1 cellular context compared by ENCODE assay signal in the genomic region with DNA sequence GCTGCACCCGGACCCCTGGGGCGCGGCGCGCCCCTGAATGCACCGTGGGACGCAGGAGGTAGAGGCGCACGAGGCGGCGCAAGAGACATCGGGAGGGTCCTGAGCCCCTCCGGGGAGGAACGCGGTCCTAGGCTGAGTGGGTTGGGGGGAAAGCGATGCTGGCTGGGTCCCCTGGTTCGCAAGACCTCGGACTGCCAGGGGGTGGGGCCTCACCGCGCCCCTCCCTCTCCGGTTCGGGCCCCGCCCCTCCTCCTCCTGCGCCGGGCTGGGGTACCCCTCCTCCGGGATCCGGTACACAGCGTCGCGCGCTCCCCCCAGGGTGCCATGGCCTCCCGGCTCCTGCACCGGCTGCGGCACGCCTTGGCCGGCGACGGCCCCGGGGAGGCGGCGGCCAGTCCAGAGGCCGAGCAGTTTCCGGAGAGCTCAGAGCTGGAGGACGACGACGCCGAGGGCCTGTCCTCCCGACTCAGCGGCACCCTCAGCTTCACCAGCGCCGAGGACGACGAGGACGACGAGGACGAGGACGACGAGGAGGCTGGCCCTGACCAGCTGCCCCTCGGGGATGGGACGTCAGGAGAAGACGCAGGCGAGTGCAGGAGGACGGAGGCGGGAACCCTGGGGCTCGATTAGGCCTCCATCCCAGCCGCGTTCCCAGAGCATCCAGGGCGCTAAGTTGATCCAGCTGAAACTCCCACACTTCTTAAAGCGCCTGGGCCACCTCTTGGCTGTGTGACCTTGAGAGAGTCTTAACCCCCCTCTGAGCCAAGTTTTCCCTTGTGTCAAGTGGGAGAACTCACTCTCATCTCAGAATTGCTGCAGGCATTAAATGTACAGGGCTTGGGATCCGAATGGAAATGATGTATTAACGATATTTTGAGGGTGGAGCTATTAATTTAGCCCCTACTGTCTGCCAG.
TF ChIP-seq lines count a peak whose summit lies in the region.

No MANE protein-coding gene starts in this region.

TF ChIP-seq in K562, 482 proteins besides CTCF, POLR2A, EP300 and RAD21 (continued from another document):
- no peak for TF ChIP-seq HDAC2 (IDR thresholded peaks at IDR 0.05)
- peak in 1 of 2 experiments; percentile 53; a peak in 2 of 4 replicates for TF ChIP-seq MAZ (CRISPR knock-in tag; conservative IDR thresholded peaks at IDR 0.05 in 1 of 2, IDR thresholded peaks at IDR 0.05 in 1 of 2)
- TF ChIP-seq MLLT1 (IDR thresholded peaks at IDR 0.05): no peak
- TF ChIP-seq FOXA1 (IDR thresholded peaks at IDR 0.05; ENCODE audit: borderline replicate concordance): no peak
- no peak for TF ChIP-seq MYNN (IDR thresholded peaks at IDR 0.05)
- no peak for TF ChIP-seq MYNN (CRISPR knock-in tag; IDR thresholded peaks at IDR 0.05)
- TF ChIP-seq CEBPB (tag; IDR thresholded peaks at IDR 0.05): no peak
- TF ChIP-seq ZFX (CRISPR knock-in tag; IDR thresholded peaks at IDR 0.05): 0 out of 2 replicates have a peak, but pooled peaks have one; percentile 5
